In genomic region chr1:91872560-91873081, GRCh38 we compare ENCODE assay signal across 1 cellular context.
TF ChIP-seq lines count a peak whose summit lies in the region.

No MANE protein-coding gene starts in this region.

TF ChIP-seq in GM23338, 12 proteins besides CTCF, POLR2A, EP300 and RAD21 (continued from another document):
- no peak for TF ChIP-seq ZNF331 (CRISPR knock-in tag; IDR thresholded peaks at IDR 0.05; ENCODE audit: low read depth)
- TF ChIP-seq REST (IDR thresholded peaks at IDR 0.05; ENCODE audit: unreplicated experiment), result no peak
- TF ChIP-seq STAT1 (IDR thresholded peaks at IDR 0.05; ENCODE audit: unreplicated experiment), result no peak
- TF ChIP-seq ZNF114 (CRISPR knock-in tag; IDR thresholded peaks at IDR 0.05), result no peak
- no peak for TF ChIP-seq ETS1 (IDR thresholded peaks at IDR 0.05)
TF ChIP-seq in GM23338: peak in this region for 0.
